ENCODE assay signal across 19 cellular contexts in the genomic region with DNA sequence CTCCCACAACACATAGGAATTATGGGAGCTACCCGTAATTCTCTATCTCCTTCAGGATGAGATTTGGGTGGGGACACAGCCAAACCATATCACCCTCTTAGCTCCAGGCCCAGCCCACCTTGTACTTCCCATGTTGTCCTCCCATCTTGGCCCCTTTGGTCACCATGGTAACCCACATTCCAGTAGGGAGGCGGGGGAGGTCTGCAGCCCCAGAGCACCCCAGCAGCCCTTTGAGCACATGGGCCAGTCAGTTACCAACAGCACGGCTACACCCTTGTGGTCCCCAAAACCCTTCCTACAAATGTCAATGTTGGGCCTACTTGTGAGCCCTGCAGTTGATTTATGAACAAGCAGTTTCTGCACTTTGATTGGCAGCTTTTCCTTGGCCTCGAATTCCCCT.
DNase-seq lines count a peak whose midpoint lies in the region; ATAC-seq and TF ChIP-seq lines count a peak whose summit lies in the region.
"Had no signal": no experiment of that assay in that cellular context is flagged by ENCODE, and none has a peak within 500 bp of the region (broad histone marks: within the 10 kb centered on the region; RNA-seq: fewer than 3 reads in every experiment).

No MANE protein-coding gene starts in this region.

- 78 to 86% methylated on average over 3 to 4 of the region's 4 CpGs for WGBS in body of pancreas, 2 donors

- no peak for TF ChIP-seq CTCF in colonic mucosa (IDR thresholded peaks at IDR 0.05)
- TF ChIP-seq CTCF in neutrophil (IDR thresholded peaks at IDR 0.05), result no peak
- TF ChIP-seq CTCF in vagina (IDR thresholded peaks at IDR 0.05), result no peak
- TF ChIP-seq CTCF in Calu3 (IDR thresholded peaks at IDR 0.05; ENCODE audit: unreplicated experiment), result no peak
- TF ChIP-seq CTCF in body of pancreas (IDR thresholded peaks at IDR 0.05), result no peak

- TF ChIP-seq POLR2A in vagina (IDR thresholded peaks at IDR 0.05) (no peak), body of pancreas (IDR thresholded peaks at IDR 0.05) (no peak)

- peaks cover 25% of the 10 kb centered on the region for H3K4me1 Mint-ChIP-seq in Calu3 (ENCODE audit: low read depth, unreplicated experiment)

- H3K4me3 ChIP-seq in colonic mucosa, result no peak overlapping the region
- no peak overlapping the region for H3K4me3 ChIP-seq in neutrophil (ENCODE audit: low read depth in 1 of 2, low read length in 1 of 2)
- no peak overlapping the region for H3K4me3 ChIP-seq in vagina
- no peak overlapping the region for H3K4me3 ChIP-seq in body of pancreas
- H3K4me3 ChIP-seq: GM23248, Peyer's patch had no signal

- peaks cover 14% of the 10 kb centered on the region for H3K9me3 Mint-ChIP-seq in Calu3 (ENCODE audit: low read depth, unreplicated experiment)
- H3K9me3 Mint-ChIP-seq: CD8-positive, alpha-beta memory T cell had no signal

- BruUV-seq in Calu3 (replicated peaks; lab: Mats Ljungman, UMichigan), result no TSS peak

- H3K36me3 ChIP-seq in colonic mucosa, result no peaks in the 10 kb centered on the region
- peaks cover 22% of the 10 kb centered on the region for H3K36me3 ChIP-seq in neutrophil
- H3K36me3 ChIP-seq in vagina, result no peaks in the 10 kb centered on the region
- H3K36me3 ChIP-seq in body of pancreas (replicated peaks in 1 of 2; ENCODE audit: insufficient read depth in 1 of 2, low read depth in 2 of 2), result no peaks in the 10 kb centered on the region

- ATAC-seq in body of pancreas (no peak), GM19328 (IDR thresholded peaks at IDR 0.05; ENCODE audit: unreplicated experiment) (no peak)

- DNase-seq in activated CD8-positive, alpha-beta memory T cell treated with anti-CD3 and anti-CD28 coated beads for 24 hours, result peak; percentile 30
- no peak for DNase-seq in activated CD8-positive, alpha-beta memory T cell treated with anti-CD3 and anti-CD28 coated beads, Interleukin-2, amount 50 U/mL, for 4 hours
- peak; percentile 13 for DNase-seq in colonic mucosa
- DNase-seq in vagina (ENCODE audit: extremely low spot score in 2 of 2), result peak; percentile 65 to 67
- DNase-seq in Calu3, result no peak
- DNase-seq in body of pancreas, result no peak
- DNase-seq: 8988T; CD8-positive, alpha-beta memory T cell; DMS79 treated with DMSO at 0.1 percent for 48 hours; GM23248; NCI-H1436 treated with DMSO at 0.1 percent for 48 hours; NCI-H2081; NCI-H510A treated with DMSO at 0.1 percent for 48 hours; NCI-H82; Peyer's patch; Right ventricle myocardium superior; SK-N-SH had no signal

- H3K27me3 ChIP-seq in colonic mucosa (no peaks in the 10 kb centered on the region), neutrophil (no peaks in the 10 kb centered on the region), vagina (no peaks in the 10 kb centered on the region), body of pancreas (no peaks in the 10 kb centered on the region)
- H3K27me3 ChIP-seq: Peyer's patch had no signal

- no peak overlapping the region for H3K9ac ChIP-seq in colonic mucosa (ENCODE audit: low read depth in 2 of 2, low read length in 2 of 2)
- H3K9ac ChIP-seq: GM23248, SK-N-SH had no signal

- peaks cover 23% of the 10 kb centered on the region for H3K36me3 Mint-ChIP-seq in Calu3 (ENCODE audit: insufficient read depth, unreplicated experiment)

- no peak overlapping the region for H3K27ac Mint-ChIP-seq in Calu3 (ENCODE audit: unreplicated experiment)
- H3K27ac Mint-ChIP-seq: CD8-positive, alpha-beta memory T cell had no signal

- H3K27ac ChIP-seq in colonic mucosa (no peak overlapping the region), neutrophil (peak overlapping the region; percentile 51), vagina (no peak overlapping the region), body of pancreas (no peak overlapping the region)
- H3K27ac ChIP-seq: GM23248, Peyer's patch had no signal

- intact Hi-C loops in colonic mucosa (cut with DNase I), result loop anchor here (2.0 kb wide), 1 partner anchor 85 kb away; the partner anchor contains the start of gene LRRK1
- intact Hi-C loops in vagina (cut with DNase I), result no loop called here
- intact Hi-C loops in Calu3 (cut with micrococcal nuclease; ENCODE audit: unreplicated experiment), result no loop called here
- intact Hi-C loops in body of pancreas (cut with DNase I), result loop anchor here (5.0 kb wide), 1 partner anchor 371 kb away; no protein-coding TSS in a partner anchor

- CTCF ChIA-PET in Calu3 (lab: Charles Lee), result no interaction called here

- no peaks in the 10 kb centered on the region for H3K9me3 ChIP-seq in colonic mucosa
- no peaks in the 10 kb centered on the region for H3K9me3 ChIP-seq in neutrophil
- no peaks in the 10 kb centered on the region for H3K9me3 ChIP-seq in vagina
- no peaks in the 10 kb centered on the region for H3K9me3 ChIP-seq in body of pancreas
- H3K9me3 ChIP-seq: Peyer's patch, SK-N-SH had no signal

- H3K4me3 Mint-ChIP-seq in Calu3 (ENCODE audit: low read depth, unreplicated experiment), result no peak overlapping the region
- H3K4me3 Mint-ChIP-seq: CD8-positive, alpha-beta memory T cell had no signal

- H3K27me3 Mint-ChIP-seq in Calu3 (ENCODE audit: unreplicated experiment), result no peaks in the 10 kb centered on the region

- H3K4me1 ChIP-seq in colonic mucosa (peaks cover 4% of the 10 kb centered on the region), neutrophil (ENCODE audit: control insufficient read depth in 1 of 2, insufficient read depth in 1 of 2, low read depth in 1 of 2, low read length in 1 of 2) (peaks cover 29 to 30% of the 10 kb centered on the region in 2 experiments), vagina (peaks cover 31% of the 10 kb centered on the region), body of pancreas (peaks cover 15% of the 10 kb centered on the region)

Comparison
In these comparisons a context has a peak if more than half of its experiments do, and no peak if none do; other contexts are left out.
1. DNase-seq: peak in activated CD8-positive, alpha-beta memory T cell treated with anti-CD3 and anti-CD28 coated beads for 24 hours (single experiment), colonic mucosa (single experiment) and vagina (2 of 2); none in activated CD8-positive, alpha-beta memory T cell treated with anti-CD3 and anti-CD28 coated beads, Interleukin-2, amount 50 U/mL, for 4 hours (single experiment), Calu3 (single experiment) and body of pancreas (0 of 4).
2. intact Hi-C loops: an anchor here in colonic mucosa (2.0 kb wide) and body of pancreas (5.0 kb wide); none called in vagina and Calu3.